ENCODE assay signal across 22 cellular contexts in genomic region chr1:216830836-216831235, GRCh38.
"Had no signal": no experiment of that assay in that cellular context is flagged by ENCODE, and none has a peak within 500 bp of the region (broad histone marks: within the 10 kb centered on the region; RNA-seq: fewer than 3 reads in every experiment).

No MANE protein-coding gene starts in this region.

- FAIRE-seq: endometrium, frontal cortex had no signal

- H3K4me1 ChIP-seq: lower lobe of right lung, spleen, upper lobe of left lung had no signal

- H3K9me3 ChIP-seq: heart left ventricle, lower lobe of right lung, spleen, thoracic aorta, upper lobe of left lung had no signal

- H3K4me3 Mint-ChIP-seq: activated CD4-positive, alpha-beta memory T cell treated with anti-CD3 and anti-CD28 coated beads for 36 hours; activated naive CD4-positive, alpha-beta T cell treated with anti-CD3 and anti-CD28 coated beads, Interleukin-2, amount 10 ng/mL, durations not matched to agents 7 days and 5 days; activated T-cell treated with anti-CD3 and anti-CD28 coated beads, Interleukin-2, amount 50 U/mL, for 72 hours; naive thymus-derived CD4-positive, alpha-beta T cell; T-helper 17 cell had no signal

- H3K36me3 ChIP-seq: cardiac muscle cell, heart left ventricle, lower lobe of right lung, spleen, thoracic aorta, upper lobe of left lung had no signal

- H3K4me3 ChIP-seq: cardiac muscle cell, heart left ventricle, lower lobe of right lung, spleen, thoracic aorta, upper lobe of left lung had no signal

- H3K9me3 Mint-ChIP-seq: activated CD4-positive, alpha-beta memory T cell treated with anti-CD3 and anti-CD28 coated beads for 36 hours had no signal

- H3K27ac ChIP-seq: heart left ventricle, lower lobe of right lung, spleen, thoracic aorta, upper lobe of left lung had no signal

- H3K27ac Mint-ChIP-seq: activated CD4-positive, alpha-beta memory T cell treated with anti-CD3 and anti-CD28 coated beads for 36 hours; activated naive CD4-positive, alpha-beta T cell treated with anti-CD3 and anti-CD28 coated beads, Interleukin-2, amount 10 ng/mL, durations not matched to agents 7 days and 5 days; activated T-cell treated with anti-CD3 and anti-CD28 coated beads, Interleukin-2, amount 50 U/mL, for 72 hours; naive thymus-derived CD4-positive, alpha-beta T cell; progenitor cell of endocrine pancreas; T-helper 17 cell had no signal

- H3K4me1 Mint-ChIP-seq: activated naive CD4-positive, alpha-beta T cell treated with anti-CD3 and anti-CD28 coated beads, Interleukin-2, amount 10 ng/mL, durations not matched to agents 7 days and 5 days; naive thymus-derived CD4-positive, alpha-beta T cell; T-helper 17 cell had no signal

- DNase-seq: activated CD4-positive, alpha-beta memory T cell treated with anti-CD3 and anti-CD28 coated beads for 36 hours; activated CD4-positive, alpha-beta T cell treated with anti-CD3 and anti-CD28 coated beads for 48 hours; activated effector memory CD4-positive, alpha-beta T cell treated with anti-CD3 and anti-CD28 coated beads, Interleukin-2, amount 50 U/mL, for 16 hours; activated naive CD4-positive, alpha-beta T cell treated with anti-CD3 and anti-CD28 coated beads, Interleukin-2, amount 10 ng/mL, durations not matched to agents 7 days and 5 days; activated T-cell treated with anti-CD3 and anti-CD28 coated beads, Interleukin-2, amount 50 U/mL, for 72 hours; amygdala; heart left ventricle; islet precursor cell; mesendoderm; naive thymus-derived CD4-positive, alpha-beta T cell; spleen; stimulated activated CD4-positive, alpha-beta T cell treated with anti-CD3 and anti-CD28 coated beads, Interleukin-4, amount 100 ng/mL, for 1 hour; stimulated activated naive CD4-positive, alpha-beta T cell; SW 1271; T-helper 17 cell had no signal

- H3K27me3 Mint-ChIP-seq: activated CD4-positive, alpha-beta memory T cell treated with anti-CD3 and anti-CD28 coated beads for 36 hours; activated naive CD4-positive, alpha-beta T cell treated with anti-CD3 and anti-CD28 coated beads, Interleukin-2, amount 10 ng/mL, durations not matched to agents 7 days and 5 days; naive thymus-derived CD4-positive, alpha-beta T cell; T-helper 17 cell had no signal

- H3K27me3 ChIP-seq: cardiac muscle cell, heart left ventricle, spleen, upper lobe of left lung had no signal

- H3K36me3 Mint-ChIP-seq: activated CD4-positive, alpha-beta memory T cell treated with anti-CD3 and anti-CD28 coated beads for 36 hours; activated naive CD4-positive, alpha-beta T cell treated with anti-CD3 and anti-CD28 coated beads, Interleukin-2, amount 10 ng/mL, durations not matched to agents 7 days and 5 days; naive thymus-derived CD4-positive, alpha-beta T cell had no signal
